ENCODE assay signal across 8 cellular contexts in the genomic region with DNA sequence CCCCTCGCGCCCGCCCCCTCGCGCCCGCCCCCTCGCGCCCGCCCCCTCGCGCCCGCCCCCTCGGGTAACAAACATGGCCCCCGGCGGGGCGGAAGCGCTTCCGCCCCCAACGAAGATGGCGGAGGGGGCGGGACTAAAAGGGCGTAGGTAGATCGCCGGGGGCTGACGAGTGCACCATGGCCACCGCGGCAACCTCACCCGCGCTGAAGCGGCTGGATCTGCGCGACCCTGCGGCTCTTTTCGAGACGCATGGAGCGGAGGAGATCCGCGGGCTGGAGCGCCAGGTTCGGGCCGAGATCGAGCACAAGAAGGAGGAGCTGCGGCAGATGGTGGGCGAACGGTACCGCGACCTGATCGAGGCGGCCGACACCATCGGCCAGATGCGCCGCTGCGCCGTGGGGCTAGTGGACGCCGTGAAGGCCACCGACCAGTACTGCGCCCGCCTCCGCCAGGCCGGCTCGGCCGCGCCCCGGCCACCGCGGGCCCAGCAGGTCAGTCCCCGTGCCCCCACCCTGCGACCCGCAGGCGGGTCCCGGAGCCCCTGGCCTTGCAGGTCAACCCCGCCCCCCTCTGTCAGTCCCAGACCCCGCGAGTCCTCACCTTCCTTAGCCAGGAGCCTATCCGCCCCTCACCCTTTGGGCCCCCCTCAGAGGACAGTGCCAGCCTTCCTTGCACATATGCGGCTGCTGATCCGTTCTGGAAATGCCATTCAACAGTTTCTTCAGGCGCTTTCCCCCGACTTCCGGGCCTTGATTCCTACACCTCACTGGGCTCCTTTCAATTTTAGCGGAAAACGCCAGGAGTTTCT. TPM values are rescaled to one million over a fixed set of nuclear protein-coding genes. Genes with fewer than 3 reads are reported as not detected.
DNase-seq lines count a peak whose midpoint lies in the region; ATAC-seq and TF ChIP-seq lines count a peak whose summit lies in the region.

Gene COG1 (plus strand): TSS at position 162 of the 808 bp plus-strand sequence. CDS start 15 bp downstream, at position 177.

- no peak for TF ChIP-seq CTCF in GM13977 (IDR thresholded peaks at IDR 0.05; ENCODE audit: extremely low read depth, insufficient read depth, missing control alignments)
- no peak for TF ChIP-seq CTCF in ascending aorta (IDR thresholded peaks at IDR 0.05)
- TF ChIP-seq CTCF in vagina (IDR thresholded peaks at IDR 0.05) = no peak

- ATAC-seq in HG02852 (IDR thresholded peaks at IDR 0.05; ENCODE audit: unreplicated experiment) = peak; percentile 75

- peak in 1 of 2 donors; percentile 27 for TF ChIP-seq POLR2A in vagina (IDR thresholded peaks at IDR 0.05)

- no peaks in the 10 kb centered on the region for H3K27me3 ChIP-seq in ascending aorta
- no peaks in the 10 kb centered on the region for H3K27me3 ChIP-seq in vagina

- peak within 1 kb of the TSS; percentile 91 to 92 for H3K27ac ChIP-seq in ascending aorta
- H3K27ac ChIP-seq in vagina = peak within 1 kb of the TSS; percentile 88

- DNase-seq in GM13977 (ENCODE audit: low spot score) = peak; percentile 98
- DNase-seq in NCI-H1930 (lab: John Stamatoyannopoulos, UW) = peak; percentile 92 to 93
- peak; percentile 72 for DNase-seq in T-helper 22 cell (ENCODE audit: low read depth)
- DNase-seq in ascending aorta (ENCODE audit: low spot score in 2 of 2) = peak; percentile 29 to 92
- DNase-seq in hepatic stellate cell (ENCODE audit: low spot score) = peak; percentile 96
- DNase-seq in renal cortical epithelial cell (ENCODE audit: low read depth) = peak; percentile 48
- no peak for DNase-seq in vagina (ENCODE audit: extremely low spot score in 2 of 2)

- H3K4me1 ChIP-seq in ascending aorta (peaks cover 4 to 6% of the 10 kb centered on the region in 2 donors), vagina (peaks cover 19% of the 10 kb centered on the region)

- H3K36me3 ChIP-seq in ascending aorta (peaks cover 14 to 19% of the 10 kb centered on the region in 2 donors), vagina (peaks cover 0 to 18% of the 10 kb centered on the region in 2 donors)

- H3K4me3 ChIP-seq in ascending aorta (peak within 1 kb of the TSS; percentile 91 to 93), vagina (peak within 1 kb of the TSS; percentile 90 to 96)

- intact Hi-C loops in ascending aorta (cut with DNase I) = loop anchor here (1.0 to 10.0 kb wide), 6 partner anchors 39 to 1218 kb away; partner anchors contain the start of genes SLC39A11 and TTYH2
- intact Hi-C loops in vagina (cut with DNase I) = loop anchor here (5.0 to 10.0 kb wide), 2 partner anchors 39 to 112 kb away; a partner anchor contains a TSS

- H3K9me3 ChIP-seq in ascending aorta = no peaks in the 10 kb centered on the region
- H3K9me3 ChIP-seq in vagina = no peaks in the 10 kb centered on the region

- in situ Hi-C loops in GM13977 (cut with MboI; ENCODE audit: low pct_unique_long_range_greater_than_20kb, low sequenced_read_pairs, unreplicated experiment) = loop anchor here (25.0 kb wide), 2 partner anchors 456 to 631 kb away; no protein-coding TSS in a partner anchor

RNA-seq across cellular contexts. Expression of gene COG1, which starts in this region (rescaled TPM):
- 35.9 TPM for total RNA-seq in ascending aorta
- 12.0 and 25.2 TPM in 2 replicates for total RNA-seq in renal cortical epithelial cell
- 30.9 TPM for total RNA-seq in vagina

Comparison
In these comparisons a context has a peak if more than half of its experiments do, and no peak if none do; other contexts are left out.
1. DNase-seq: peak in GM13977 (single experiment), NCI-H1930 (2 of 2), T-helper 22 cell (single experiment), ascending aorta (2 of 2), hepatic stellate cell (single experiment) and renal cortical epithelial cell (single experiment); none in vagina (0 of 2).